Comparison of ENCODE assay signal across 1 cellular context in genomic region chr5:132369471-132370240, GRCh38.
TF ChIP-seq lines count a peak whose summit lies in the region.

Gene SLC22A5 (plus strand): TSS chr5:132369710. CDS start chr5:132369973, 263 bp downstream.

TF ChIP-seq in HepG2, 621 proteins besides CTCF, POLR2A, EP300 and RAD21 (continued from another document and continues in another):
- TF ChIP-seq, protein P1, sequence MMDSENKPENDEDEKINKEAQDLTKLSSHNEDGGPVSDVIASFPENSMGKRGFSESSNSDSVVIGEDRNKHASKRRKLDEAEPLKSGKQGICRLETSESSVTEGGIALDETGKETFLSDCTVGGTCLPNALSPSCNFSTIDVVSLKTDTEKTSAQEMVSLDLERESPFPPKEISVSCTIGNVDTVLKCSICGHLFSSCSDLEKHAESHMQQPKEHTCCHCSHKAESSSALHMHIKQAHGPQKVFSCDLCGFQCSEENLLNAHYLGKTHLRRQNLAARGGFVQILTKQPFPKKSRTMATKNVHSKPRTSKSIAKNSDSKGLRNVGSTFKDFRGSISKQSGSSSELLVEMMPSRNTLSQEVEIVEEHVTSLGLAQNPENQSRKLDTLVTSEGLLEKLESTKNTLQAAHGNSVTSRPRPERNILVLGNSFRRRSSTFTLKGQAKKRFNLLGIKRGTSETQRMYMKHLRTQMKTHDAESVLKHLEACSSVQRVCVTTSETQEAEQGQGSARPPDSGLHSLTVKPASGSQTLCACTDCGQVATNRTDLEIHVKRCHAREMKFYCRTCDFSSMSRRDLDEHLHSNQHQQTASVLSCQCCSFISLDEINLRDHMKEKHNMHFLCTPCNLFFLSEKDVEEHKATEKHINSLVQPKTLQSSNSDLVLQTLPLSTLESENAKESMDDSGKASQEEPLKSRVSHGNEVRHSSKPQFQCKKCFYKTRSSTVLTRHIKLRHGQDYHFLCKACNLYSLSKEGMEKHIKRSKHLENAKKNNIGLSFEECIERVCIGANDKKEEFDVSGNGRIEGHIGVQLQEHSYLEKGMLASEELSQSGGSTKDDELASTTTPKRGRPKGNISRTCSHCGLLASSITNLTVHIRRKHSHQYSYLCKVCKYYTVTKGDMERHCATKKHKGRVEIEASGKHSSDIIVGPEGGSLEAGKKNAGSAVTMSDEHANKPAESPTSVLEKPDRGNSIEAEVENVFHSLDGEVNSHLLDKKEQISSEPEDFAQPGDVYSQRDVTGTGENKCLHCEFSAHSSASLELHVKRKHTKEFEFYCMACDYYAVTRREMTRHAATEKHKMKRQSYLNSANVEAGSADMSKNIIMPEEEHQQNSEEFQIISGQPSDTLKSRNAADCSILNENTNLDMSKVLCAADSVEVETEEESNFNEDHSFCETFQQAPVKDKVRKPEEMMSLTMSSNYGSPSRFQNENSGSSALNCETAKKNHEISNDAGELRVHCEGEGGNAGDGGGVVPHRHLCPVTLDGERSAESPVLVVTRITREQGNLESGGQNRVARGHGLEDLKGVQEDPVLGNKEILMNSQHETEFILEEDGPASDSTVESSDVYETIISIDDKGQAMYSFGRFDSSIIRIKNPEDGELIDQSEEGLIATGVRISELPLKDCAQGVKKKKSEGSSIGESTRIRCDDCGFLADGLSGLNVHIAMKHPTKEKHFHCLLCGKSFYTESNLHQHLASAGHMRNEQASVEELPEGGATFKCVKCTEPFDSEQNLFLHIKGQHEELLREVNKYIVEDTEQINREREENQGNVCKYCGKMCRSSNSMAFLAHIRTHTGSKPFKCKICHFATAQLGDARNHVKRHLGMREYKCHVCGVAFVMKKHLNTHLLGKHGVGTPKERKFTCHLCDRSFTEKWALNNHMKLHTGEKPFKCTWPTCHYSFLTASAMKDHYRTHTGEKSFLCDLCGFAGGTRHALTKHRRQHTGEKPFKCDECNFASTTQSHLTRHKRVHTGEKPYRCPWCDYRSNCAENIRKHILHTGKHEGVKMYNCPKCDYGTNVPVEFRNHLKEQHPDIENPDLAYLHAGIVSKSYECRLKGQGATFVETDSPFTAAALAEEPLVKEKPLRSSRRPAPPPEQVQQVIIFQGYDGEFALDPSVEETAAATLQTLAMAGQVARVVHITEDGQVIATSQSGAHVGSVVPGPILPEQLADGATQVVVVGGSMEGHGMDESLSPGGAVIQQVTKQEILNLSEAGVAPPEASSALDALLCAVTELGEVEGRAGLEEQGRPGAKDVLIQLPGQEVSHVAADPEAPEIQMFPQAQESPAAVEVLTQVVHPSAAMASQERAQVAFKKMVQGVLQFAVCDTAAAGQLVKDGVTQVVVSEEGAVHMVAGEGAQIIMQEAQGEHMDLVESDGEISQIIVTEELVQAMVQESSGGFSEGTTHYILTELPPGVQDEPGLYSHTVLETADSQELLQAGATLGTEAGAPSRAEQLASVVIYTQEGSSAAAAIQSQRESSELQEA (CRISPR knock-in tag; IDR thresholded peaks at IDR 0.05; ENCODE audit: not compliant biosample characterization): peak; percentile 58
- TF ChIP-seq ZNF335 (CRISPR knock-in tag; IDR thresholded peaks at IDR 0.05) (no peak), PRDM4 (CRISPR knock-in tag; IDR thresholded peaks at IDR 0.05; ENCODE audit: borderline replicate concordance) (no peak), ZNF441 (CRISPR knock-in tag; IDR thresholded peaks at IDR 0.05; ENCODE audit: borderline replicate concordance) (peak; percentile 90; the same call in 1 of the 2 replicates), KMT2A (CRISPR knock-in tag; IDR thresholded peaks at IDR 0.05) (0 out of 2 replicates have a peak, but pooled peaks have one; percentile 61), POLR2AphosphoS5 (IDR thresholded peaks at IDR 0.05; ENCODE audit: low read depth, low read length) (no peak; the same call in 1 of the 2 replicates), RELA (CRISPR knock-in tag; IDR thresholded peaks at IDR 0.05) (no peak), ZNF878 (CRISPR knock-in tag; IDR thresholded peaks at IDR 0.05) (peak; percentile 46; the same call in 1 of the 2 replicates), KLF11 (CRISPR knock-in tag; IDR thresholded peaks at IDR 0.05) (no peak), HOXA7 (CRISPR knock-in tag; IDR thresholded peaks at IDR 0.05) (no peak), ZNF569 (CRISPR knock-in tag; IDR thresholded peaks at IDR 0.05; ENCODE audit: borderline replicate concordance) (no peak), ZC3H4 (CRISPR knock-in tag; IDR thresholded peaks at IDR 0.05; ENCODE audit: borderline replicate concordance) (no peak), ZNF816 (CRISPR knock-in tag; IDR thresholded peaks at IDR 0.05; ENCODE audit: borderline replicate concordance) (no peak), FLYWCH1 (CRISPR knock-in tag; IDR thresholded peaks at IDR 0.05) (peak; percentile 69; the same call in 1 of the 2 replicates), ZMAT3 (CRISPR knock-in tag; conservative IDR thresholded peaks at IDR 0.05) (peak; percentile 63), TEAD2 (CRISPR knock-in tag; IDR thresholded peaks at IDR 0.05) (0 out of 2 replicates have a peak, but pooled peaks have one; percentile 64), SATB2 (CRISPR knock-in tag; IDR thresholded peaks at IDR 0.05) (peak; percentile 88; the same call in 1 of the 2 replicates), ZFP37 (CRISPR knock-in tag; IDR thresholded peaks at IDR 0.05; ENCODE audit: borderline replicate concordance) (0 out of 2 replicates have a peak, but pooled peaks have one; percentile 52), ZFY (CRISPR knock-in tag; IDR thresholded peaks at IDR 0.05) (peak; percentile 99), ZNF256 (CRISPR knock-in tag; conservative IDR thresholded peaks at IDR 0.05) (peak; percentile 74), ARID2 (CRISPR knock-in tag; IDR thresholded peaks at IDR 0.05; ENCODE audit: borderline replicate concordance) (peak; percentile 96), MXD4 (CRISPR knock-in tag; IDR thresholded peaks at IDR 0.05) (peak; percentile 64), HMGA1 (CRISPR knock-in tag; conservative IDR thresholded peaks at IDR 0.05) (no peak), ZFP91 (CRISPR knock-in tag; IDR thresholded peaks at IDR 0.05; ENCODE audit: borderline replicate concordance) (peak; percentile 85), MXD1 (CRISPR knock-in tag; IDR thresholded peaks at IDR 0.05) (no peak; the same call in 1 of the 2 replicates), ZNF354B (CRISPR knock-in tag; IDR thresholded peaks at IDR 0.05) (0 out of 2 replicates have a peak, but pooled peaks have one; percentile 79), ZNF510 (CRISPR knock-in tag; IDR thresholded peaks at IDR 0.05; ENCODE audit: low read depth) (0 out of 2 replicates have a peak, but pooled peaks have one; percentile 68), ZNF709 (CRISPR knock-in tag; IDR thresholded peaks at IDR 0.05) (peak; percentile 84), ZFP82 (CRISPR knock-in tag; IDR thresholded peaks at IDR 0.05; ENCODE audit: borderline replicate concordance) (0 out of 2 replicates have a peak, but pooled peaks have one; percentile 11), ZNF280B (CRISPR knock-in tag; IDR thresholded peaks at IDR 0.05; ENCODE audit: borderline replicate concordance) (0 out of 2 replicates have a peak, but pooled peaks have one; percentile 54), TERF1 (CRISPR knock-in tag; IDR thresholded peaks at IDR 0.05) (peak; percentile 44; the same call in 1 of the 2 replicates)
- TF ChIP-seq, protein P2, sequence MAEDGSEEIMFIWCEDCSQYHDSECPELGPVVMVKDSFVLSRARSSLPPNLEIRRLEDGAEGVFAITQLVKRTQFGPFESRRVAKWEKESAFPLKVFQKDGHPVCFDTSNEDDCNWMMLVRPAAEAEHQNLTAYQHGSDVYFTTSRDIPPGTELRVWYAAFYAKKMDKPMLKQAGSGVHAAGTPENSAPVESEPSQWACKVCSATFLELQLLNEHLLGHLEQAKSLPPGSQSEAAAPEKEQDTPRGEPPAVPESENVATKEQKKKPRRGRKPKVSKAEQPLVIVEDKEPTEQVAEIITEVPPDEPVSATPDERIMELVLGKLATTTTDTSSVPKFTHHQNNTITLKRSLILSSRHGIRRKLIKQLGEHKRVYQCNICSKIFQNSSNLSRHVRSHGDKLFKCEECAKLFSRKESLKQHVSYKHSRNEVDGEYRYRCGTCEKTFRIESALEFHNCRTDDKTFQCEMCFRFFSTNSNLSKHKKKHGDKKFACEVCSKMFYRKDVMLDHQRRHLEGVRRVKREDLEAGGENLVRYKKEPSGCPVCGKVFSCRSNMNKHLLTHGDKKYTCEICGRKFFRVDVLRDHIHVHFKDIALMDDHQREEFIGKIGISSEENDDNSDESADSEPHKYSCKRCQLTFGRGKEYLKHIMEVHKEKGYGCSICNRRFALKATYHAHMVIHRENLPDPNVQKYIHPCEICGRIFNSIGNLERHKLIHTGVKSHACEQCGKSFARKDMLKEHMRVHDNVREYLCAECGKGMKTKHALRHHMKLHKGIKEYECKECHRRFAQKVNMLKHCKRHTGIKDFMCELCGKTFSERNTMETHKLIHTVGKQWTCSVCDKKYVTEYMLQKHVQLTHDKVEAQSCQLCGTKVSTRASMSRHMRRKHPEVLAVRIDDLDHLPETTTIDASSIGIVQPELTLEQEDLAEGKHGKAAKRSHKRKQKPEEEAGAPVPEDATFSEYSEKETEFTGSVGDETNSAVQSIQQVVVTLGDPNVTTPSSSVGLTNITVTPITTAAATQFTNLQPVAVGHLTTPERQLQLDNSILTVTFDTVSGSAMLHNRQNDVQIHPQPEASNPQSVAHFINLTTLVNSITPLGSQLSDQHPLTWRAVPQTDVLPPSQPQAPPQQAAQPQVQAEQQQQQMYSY (CRISPR knock-in tag; IDR thresholded peaks at IDR 0.05): peak; percentile 51; the same call in 1 of the 2 replicates
- TF ChIP-seq, protein P3, sequence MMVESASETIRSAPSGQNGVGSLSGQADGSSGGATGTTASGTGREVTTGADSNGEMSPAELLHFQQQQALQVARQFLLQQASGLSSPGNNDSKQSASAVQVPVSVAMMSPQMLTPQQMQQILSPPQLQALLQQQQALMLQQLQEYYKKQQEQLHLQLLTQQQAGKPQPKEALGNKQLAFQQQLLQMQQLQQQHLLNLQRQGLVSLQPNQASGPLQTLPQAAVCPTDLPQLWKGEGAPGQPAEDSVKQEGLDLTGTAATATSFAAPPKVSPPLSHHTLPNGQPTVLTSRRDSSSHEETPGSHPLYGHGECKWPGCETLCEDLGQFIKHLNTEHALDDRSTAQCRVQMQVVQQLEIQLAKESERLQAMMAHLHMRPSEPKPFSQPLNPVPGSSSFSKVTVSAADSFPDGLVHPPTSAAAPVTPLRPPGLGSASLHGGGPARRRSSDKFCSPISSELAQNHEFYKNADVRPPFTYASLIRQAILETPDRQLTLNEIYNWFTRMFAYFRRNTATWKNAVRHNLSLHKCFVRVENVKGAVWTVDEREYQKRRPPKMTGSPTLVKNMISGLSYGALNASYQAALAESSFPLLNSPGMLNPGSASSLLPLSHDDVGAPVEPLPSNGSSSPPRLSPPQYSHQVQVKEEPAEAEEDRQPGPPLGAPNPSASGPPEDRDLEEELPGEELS (CRISPR knock-in tag; IDR thresholded peaks at IDR 0.05): 0 out of 2 replicates have a peak, but pooled peaks have one; percentile 26
- TF ChIP-seq, protein P4, sequence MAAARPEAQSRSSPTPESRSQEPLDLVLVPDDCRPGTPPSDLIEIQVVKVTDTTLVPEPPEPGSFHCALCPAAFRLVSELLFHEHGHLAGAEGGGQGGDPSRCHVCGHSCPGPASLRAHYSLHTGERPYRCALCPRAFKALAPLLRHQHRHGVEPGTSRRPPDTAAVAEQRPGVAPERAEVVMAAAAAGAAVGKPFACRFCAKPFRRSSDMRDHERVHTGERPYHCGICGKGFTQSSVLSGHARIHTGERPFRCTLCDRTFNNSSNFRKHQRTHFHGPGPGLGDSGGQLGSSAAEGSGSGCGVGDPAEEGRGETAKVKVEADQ (CRISPR knock-in tag; IDR thresholded peaks at IDR 0.05; ENCODE audit: borderline replicate concordance): peak; percentile 60
